ENCODE assay signal across 2 cellular contexts in the genomic region with DNA sequence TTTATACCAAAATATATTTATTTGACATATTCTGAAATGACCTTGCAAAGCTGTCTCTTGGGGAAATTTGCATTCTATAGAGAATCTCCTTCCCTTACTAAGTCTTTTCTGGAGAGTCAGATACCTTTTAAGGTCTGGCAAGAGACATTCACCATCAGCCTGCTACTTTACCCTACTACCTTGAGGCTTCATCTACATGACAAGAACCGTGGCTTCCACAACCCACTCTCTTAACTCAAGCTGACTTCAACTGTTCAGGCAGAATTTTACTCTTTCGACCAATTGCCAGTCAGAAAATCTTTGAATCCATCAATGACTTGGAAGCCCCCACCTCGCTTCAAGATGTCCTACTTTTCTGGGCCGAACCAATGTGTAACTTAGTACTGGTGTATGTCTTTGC.
A peak's percentile ranks its signal among the peaks of the same experiment; 100 is the strongest.
TF ChIP-seq lines count a peak whose summit lies in the region.

No MANE protein-coding gene starts in this region.

TF ChIP-seq in GM23338, 12 proteins besides CTCF, POLR2A, EP300 and RAD21:
- TF ChIP-seq, protein P1, sequence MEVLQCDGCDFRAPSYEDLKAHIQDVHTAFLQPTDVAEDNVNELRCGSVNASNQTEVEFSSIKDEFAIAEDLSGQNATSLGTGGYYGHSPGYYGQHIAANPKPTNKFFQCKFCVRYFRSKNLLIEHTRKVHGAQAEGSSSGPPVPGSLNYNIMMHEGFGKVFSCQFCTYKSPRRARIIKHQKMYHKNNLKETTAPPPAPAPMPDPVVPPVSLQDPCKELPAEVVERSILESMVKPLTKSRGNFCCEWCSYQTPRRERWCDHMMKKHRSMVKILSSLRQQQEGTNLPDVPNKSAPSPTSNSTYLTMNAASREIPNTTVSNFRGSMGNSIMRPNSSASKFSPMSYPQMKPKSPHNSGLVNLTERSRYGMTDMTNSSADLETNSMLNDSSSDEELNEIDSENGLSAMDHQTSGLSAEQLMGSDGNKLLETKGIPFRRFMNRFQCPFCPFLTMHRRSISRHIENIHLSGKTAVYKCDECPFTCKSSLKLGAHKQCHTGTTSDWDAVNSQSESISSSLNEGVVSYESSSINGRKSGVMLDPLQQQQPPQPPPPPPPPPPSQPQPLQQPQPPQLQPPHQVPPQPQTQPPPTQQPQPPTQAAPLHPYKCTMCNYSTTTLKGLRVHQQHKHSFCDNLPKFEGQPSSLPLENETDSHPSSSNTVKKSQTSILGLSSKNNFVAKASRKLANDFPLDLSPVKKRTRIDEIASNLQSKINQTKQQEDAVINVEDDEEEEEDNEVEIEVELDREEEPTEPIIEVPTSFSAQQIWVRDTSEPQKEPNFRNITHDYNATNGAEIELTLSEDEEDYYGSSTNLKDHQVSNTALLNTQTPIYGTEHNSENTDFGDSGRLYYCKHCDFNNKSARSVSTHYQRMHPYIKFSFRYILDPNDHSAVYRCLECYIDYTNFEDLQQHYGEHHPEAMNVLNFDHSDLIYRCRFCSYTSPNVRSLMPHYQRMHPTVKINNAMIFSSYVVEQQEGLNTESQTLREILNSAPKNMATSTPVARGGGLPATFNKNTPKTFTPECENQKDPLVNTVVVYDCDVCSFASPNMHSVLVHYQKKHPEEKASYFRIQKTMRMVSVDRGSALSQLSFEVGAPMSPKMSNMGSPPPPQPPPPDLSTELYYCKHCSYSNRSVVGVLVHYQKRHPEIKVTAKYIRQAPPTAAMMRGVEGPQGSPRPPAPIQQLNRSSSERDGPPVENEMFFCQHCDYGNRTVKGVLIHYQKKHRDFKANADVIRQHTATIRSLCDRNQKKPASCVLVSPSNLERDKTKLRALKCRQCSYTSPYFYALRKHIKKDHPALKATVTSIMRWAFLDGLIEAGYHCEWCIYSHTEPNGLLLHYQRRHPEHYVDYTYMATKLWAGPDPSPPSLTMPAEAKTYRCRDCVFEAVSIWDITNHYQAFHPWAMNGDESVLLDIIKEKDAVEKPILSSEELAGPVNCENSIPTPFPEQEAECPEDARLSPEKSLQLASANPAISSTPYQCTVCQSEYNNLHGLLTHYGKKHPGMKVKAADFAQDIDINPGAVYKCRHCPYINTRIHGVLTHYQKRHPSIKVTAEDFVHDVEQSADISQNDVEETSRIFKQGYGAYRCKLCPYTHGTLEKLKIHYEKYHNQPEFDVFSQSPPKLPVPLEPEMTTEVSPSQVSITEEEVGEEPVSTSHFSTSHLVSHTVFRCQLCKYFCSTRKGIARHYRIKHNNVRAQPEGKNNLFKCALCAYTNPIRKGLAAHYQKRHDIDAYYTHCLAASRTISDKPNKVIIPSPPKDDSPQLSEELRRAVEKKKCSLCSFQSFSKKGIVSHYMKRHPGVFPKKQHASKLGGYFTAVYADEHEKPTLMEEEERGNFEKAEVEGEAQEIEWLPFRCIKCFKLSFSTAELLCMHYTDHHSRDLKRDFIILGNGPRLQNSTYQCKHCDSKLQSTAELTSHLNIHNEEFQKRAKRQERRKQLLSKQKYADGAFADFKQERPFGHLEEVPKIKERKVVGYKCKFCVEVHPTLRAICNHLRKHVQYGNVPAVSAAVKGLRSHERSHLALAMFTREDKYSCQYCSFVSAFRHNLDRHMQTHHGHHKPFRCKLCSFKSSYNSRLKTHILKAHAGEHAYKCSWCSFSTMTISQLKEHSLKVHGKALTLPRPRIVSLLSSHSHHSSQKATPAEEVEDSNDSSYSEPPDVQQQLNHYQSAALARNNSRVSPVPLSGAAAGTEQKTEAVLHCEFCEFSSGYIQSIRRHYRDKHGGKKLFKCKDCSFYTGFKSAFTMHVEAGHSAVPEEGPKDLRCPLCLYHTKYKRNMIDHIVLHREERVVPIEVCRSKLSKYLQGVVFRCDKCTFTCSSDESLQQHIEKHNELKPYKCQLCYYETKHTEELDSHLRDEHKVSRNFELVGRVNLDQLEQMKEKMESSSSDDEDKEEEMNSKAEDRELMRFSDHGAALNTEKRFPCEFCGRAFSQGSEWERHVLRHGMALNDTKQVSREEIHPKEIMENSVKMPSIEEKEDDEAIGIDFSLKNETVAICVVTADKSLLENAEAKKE (CRISPR knock-in tag; IDR thresholded peaks at IDR 0.05), result peak; percentile 35; the same call in 1 of the 2 replicates
- TF ChIP-seq JUNB (IDR thresholded peaks at IDR 0.05; ENCODE audit: unreplicated experiment) (no peak), ZNF114 (CRISPR knock-in tag; IDR thresholded peaks at IDR 0.05) (no peak)

TF ChIP-seq in H1, 55 proteins besides CTCF, POLR2A, EP300 and RAD21 (continued from another document):
- TF ChIP-seq POLR2AphosphoS5 (IDR thresholded peaks at IDR 0.05; ENCODE audit: low read depth, low read length), result no peak
- TF ChIP-seq SRF (IDR thresholded peaks at IDR 0.05; ENCODE audit: low read depth, low read length), result peak; percentile 11; the same call in 1 of the 2 replicates
- TF ChIP-seq BCL11A (IDR thresholded peaks at IDR 0.05; ENCODE audit: low read depth in 2 of 2, low read length in 2 of 2), result no peak
